14 cellular contexts compared by ENCODE assay signal in genomic region chr2:68716948-68717661, GRCh38. TPM values are rescaled to one million over a fixed set of nuclear protein-coding genes. Genes with fewer than 3 reads are reported as not detected.
DNase-seq lines count a peak whose midpoint lies in the region; ATAC-seq and TF ChIP-seq lines count a peak whose summit lies in the region.
"Had no signal": no experiment of that assay in that cellular context is flagged by ENCODE, and none has a peak within 500 bp of the region (broad histone marks: within the 10 kb centered on the region; RNA-seq: fewer than 3 reads in every experiment).

No MANE protein-coding gene starts in this region.

- H3K4me3 Mint-ChIP-seq in activated T-cell treated with anti-CD3 and anti-CD28 coated beads, Interleukin-2, amount 50 U/mL, for 24 hours = no peak overlapping the region
- H3K4me3 Mint-ChIP-seq in activated T-helper 2 cell treated with anti-CD3 and anti-CD28 coated beads, Interferon-gamma antibody, Interleukin-2, Interleukin-4, amounts not matched to agents 10 μg/mL and 5 μg/mL and 100 μg/mL, durations not matched to agents 14 hours and 24 hours and 36 hours (ENCODE audit: low read depth) = no peak overlapping the region
- H3K4me3 Mint-ChIP-seq in stimulated activated naive B cell treated with anti-CD40 and anti-IgM and Interleukin-4, amounts not matched to agents 10 μg/mL and 1 μg/mL and 100 μg/mL, for 72 hours = peak overlapping the region in 1 of 2 donors; percentile 32

- H3K4me3 ChIP-seq in mucosa of descending colon (no peak overlapping the region), vagina (no peak overlapping the region)
- H3K4me3 ChIP-seq: lower lobe of right lung, ovary, smooth muscle cell had no signal

- H3K27ac ChIP-seq in vagina = no peak overlapping the region
- H3K27ac ChIP-seq: lower lobe of right lung, ovary, VCaP had no signal

- H3K27ac Mint-ChIP-seq in activated T-cell treated with anti-CD3 and anti-CD28 coated beads, Interleukin-2, amount 50 U/mL, for 24 hours = peak overlapping the region; percentile 87
- H3K27ac Mint-ChIP-seq in activated T-helper 2 cell treated with anti-CD3 and anti-CD28 coated beads, Interferon-gamma antibody, Interleukin-2, Interleukin-4, amounts not matched to agents 10 μg/mL and 5 μg/mL and 100 μg/mL, durations not matched to agents 14 hours and 24 hours and 36 hours = peak overlapping the region; percentile 74
- H3K27ac Mint-ChIP-seq in stimulated activated naive B cell treated with anti-CD40 and anti-IgM and Interleukin-4, amounts not matched to agents 10 μg/mL and 1 μg/mL and 100 μg/mL, for 72 hours = peak overlapping the region; percentile 95

- H3K4me1 ChIP-seq in mucosa of descending colon (ENCODE audit: low read depth) = peaks cover 7% of the 10 kb centered on the region
- H3K4me1 ChIP-seq in vagina = no peaks in the 10 kb centered on the region

- no peaks in the 10 kb centered on the region for H3K27me3 Mint-ChIP-seq in activated T-cell treated with anti-CD3 and anti-CD28 coated beads, Interleukin-2, amount 50 U/mL, for 24 hours
- no peaks in the 10 kb centered on the region for H3K27me3 Mint-ChIP-seq in activated T-helper 2 cell treated with anti-CD3 and anti-CD28 coated beads, Interferon-gamma antibody, Interleukin-2, Interleukin-4, amounts not matched to agents 10 μg/mL and 5 μg/mL and 100 μg/mL, durations not matched to agents 14 hours and 24 hours and 36 hours (ENCODE audit: low read depth)
- no peaks in the 10 kb centered on the region for H3K27me3 Mint-ChIP-seq in stimulated activated naive B cell treated with anti-CD40 and anti-IgM and Interleukin-4, amounts not matched to agents 10 μg/mL and 1 μg/mL and 100 μg/mL, for 72 hours

- no peak for DNase-seq in activated T-cell treated with anti-CD3 and anti-CD28 coated beads, Interleukin-2, amount 50 U/mL, for 24 hours
- DNase-seq in activated T-cell treated with anti-CD3 and anti-CD28 coated beads for 4 hours (no peak), mucosa of descending colon (no peak), vagina (ENCODE audit: extremely low spot score in 2 of 2) (no peak)
- DNase-seq in activated T-helper 2 cell treated with anti-CD3 and anti-CD28 coated beads, Interferon-gamma antibody, Interleukin-2, Interleukin-4, amounts not matched to agents 10 μg/mL and 5 μg/mL and 100 μg/mL, durations not matched to agents 14 hours and 24 hours and 36 hours (ENCODE audit: low spot score) = peak; percentile 49
- DNase-seq in stimulated activated naive B cell treated with anti-CD40 and anti-IgM and Interleukin-4, amounts not matched to agents 10 μg/mL and 1 μg/mL and 100 μg/mL, for 72 hours = peak; percentile 23
- DNase-seq: lower lobe of right lung, NCI-H1930, NCI-H82, ovary had no signal

- no peaks in the 10 kb centered on the region for H3K36me3 ChIP-seq in mucosa of descending colon (ENCODE audit: low read depth)
- H3K36me3 ChIP-seq in vagina = no peaks in the 10 kb centered on the region
- H3K36me3 ChIP-seq: lower lobe of right lung, ovary had no signal

- no peaks in the 10 kb centered on the region for H3K27me3 ChIP-seq in vagina
- H3K27me3 ChIP-seq: ovary had no signal

- no peaks in the 10 kb centered on the region for H3K9me3 Mint-ChIP-seq in activated T-cell treated with anti-CD3 and anti-CD28 coated beads, Interleukin-2, amount 50 U/mL, for 24 hours
- H3K9me3 Mint-ChIP-seq in activated T-helper 2 cell treated with anti-CD3 and anti-CD28 coated beads, Interferon-gamma antibody, Interleukin-2, Interleukin-4, amounts not matched to agents 10 μg/mL and 5 μg/mL and 100 μg/mL, durations not matched to agents 14 hours and 24 hours and 36 hours = no peaks in the 10 kb centered on the region
- peaks cover 0 to 3% of the 10 kb centered on the region in 2 donors for H3K9me3 Mint-ChIP-seq in stimulated activated naive B cell treated with anti-CD40 and anti-IgM and Interleukin-4, amounts not matched to agents 10 μg/mL and 1 μg/mL and 100 μg/mL, for 72 hours

- TF ChIP-seq CTCF in mucosa of descending colon (IDR thresholded peaks at IDR 0.05) = no peak
- no peak for TF ChIP-seq CTCF in vagina (IDR thresholded peaks at IDR 0.05)

- ATAC-seq in HG02885 (IDR thresholded peaks at IDR 0.05; ENCODE audit: poor library complexity, unreplicated experiment) (peak; percentile 47), GM21619 (IDR thresholded peaks at IDR 0.05; ENCODE audit: unreplicated experiment) (no peak), mucosa of descending colon (no peak)
- ATAC-seq in stimulated activated naive B cell treated with anti-CD40 and anti-IgM and Interleukin-4, amounts not matched to agents 10 μg/mL and 1 μg/mL and 100 μg/mL, for 72 hours (replicated peaks) = peak; percentile 59 to 60
- ATAC-seq: lower lobe of right lung had no signal

- no peaks in the 10 kb centered on the region for H3K36me3 Mint-ChIP-seq in activated T-cell treated with anti-CD3 and anti-CD28 coated beads, Interleukin-2, amount 50 U/mL, for 24 hours (ENCODE audit: low read depth)
- H3K36me3 Mint-ChIP-seq in activated T-helper 2 cell treated with anti-CD3 and anti-CD28 coated beads, Interferon-gamma antibody, Interleukin-2, Interleukin-4, amounts not matched to agents 10 μg/mL and 5 μg/mL and 100 μg/mL, durations not matched to agents 14 hours and 24 hours and 36 hours (ENCODE audit: low read depth) = no peaks in the 10 kb centered on the region
- H3K36me3 Mint-ChIP-seq in stimulated activated naive B cell treated with anti-CD40 and anti-IgM and Interleukin-4, amounts not matched to agents 10 μg/mL and 1 μg/mL and 100 μg/mL, for 72 hours = peaks cover 0 to 4% of the 10 kb centered on the region in 2 donors

- intact Hi-C loops in activated T-helper 2 cell treated with anti-CD3 and anti-CD28 coated beads, Interferon-gamma antibody, Interleukin-2, Interleukin-4, amounts not matched to agents 10 μg/mL and 5 μg/mL and 100 μg/mL, durations not matched to agents 14 hours and 24 hours and 36 hours (cut with micrococcal nuclease) = loop anchor here (1.0 to 10.0 kb wide), 14 partner anchors 10 to 1350 kb away; partner anchors contain the start of genes APLF, ARHGAP25 and FBXO48
- intact Hi-C loops in mucosa of descending colon (cut with DNase I, micrococcal nuclease) = no loop called here
- intact Hi-C loops in vagina (cut with DNase I) = no loop called here

- H3K4me1 Mint-ChIP-seq in activated T-cell treated with anti-CD3 and anti-CD28 coated beads, Interleukin-2, amount 50 U/mL, for 24 hours (ENCODE audit: low read depth) = peaks cover 82% of the 10 kb centered on the region
- H3K4me1 Mint-ChIP-seq in activated T-helper 2 cell treated with anti-CD3 and anti-CD28 coated beads, Interferon-gamma antibody, Interleukin-2, Interleukin-4, amounts not matched to agents 10 μg/mL and 5 μg/mL and 100 μg/mL, durations not matched to agents 14 hours and 24 hours and 36 hours (ENCODE audit: low read depth) = peaks cover 82% of the 10 kb centered on the region
- peaks cover 64 to 92% of the 10 kb centered on the region in 2 donors for H3K4me1 Mint-ChIP-seq in stimulated activated naive B cell treated with anti-CD40 and anti-IgM and Interleukin-4, amounts not matched to agents 10 μg/mL and 1 μg/mL and 100 μg/mL, for 72 hours

- no peak for TF ChIP-seq POLR2A in vagina (IDR thresholded peaks at IDR 0.05)

- H3K9me3 ChIP-seq in mucosa of descending colon (no peaks in the 10 kb centered on the region), vagina (no peaks in the 10 kb centered on the region)
- H3K9me3 ChIP-seq: lower lobe of right lung, ovary had no signal

RNA-seq across cellular contexts. Expression of gene ARHGAP25, which starts 17.5 kb away (rescaled TPM):
- total RNA-seq in activated T-helper 2 cell treated with anti-CD3 and anti-CD28 coated beads, Interferon-gamma antibody, Interleukin-2, Interleukin-4, amounts not matched to agents 10 μg/mL and 5 μg/mL and 100 μg/mL, durations not matched to agents 14 hours and 24 hours and 36 hours = 39.9 and 41.3 TPM in 2 replicates
- 1 to 10 TPM; 3.1 to 8.8 (median 8.2) TPM for total RNA-seq in mucosa of descending colon
- total RNA-seq in vagina = 9.6 TPM

Comparison
In these comparisons a context has a peak if more than half of its experiments do, and no peak if none do; other contexts are left out.
1. DNase-seq: peak in activated T-helper 2 cell treated with anti-CD3 and anti-CD28 coated beads, Interferon-gamma antibody, Interleukin-2, Interleukin-4, amounts not matched to agents 10 μg/mL and 5 μg/mL and 100 μg/mL, durations not matched to agents 14 hours and 24 hours and 36 hours (single experiment) and stimulated activated naive B cell treated with anti-CD40 and anti-IgM and Interleukin-4, amounts not matched to agents 10 μg/mL and 1 μg/mL and 100 μg/mL, for 72 hours (single experiment); none in activated T-cell treated with anti-CD3 and anti-CD28 coated beads, Interleukin-2, amount 50 U/mL, for 24 hours (single experiment), activated T-cell treated with anti-CD3 and anti-CD28 coated beads for 4 hours (single experiment), mucosa of descending colon (0 of 3) and vagina (0 of 2).
2. ATAC-seq: peak in HG02885 (single experiment) and stimulated activated naive B cell treated with anti-CD40 and anti-IgM and Interleukin-4, amounts not matched to agents 10 μg/mL and 1 μg/mL and 100 μg/mL, for 72 hours (2 of 2); none in GM21619 (single experiment) and mucosa of descending colon (single experiment).
3. Peak in every context shown above with its lines, with median percentiles within 50 percentile points of each other: H3K27ac Mint-ChIP-seq.